ENCODE assay signal across 8 cellular contexts in the genomic region with DNA sequence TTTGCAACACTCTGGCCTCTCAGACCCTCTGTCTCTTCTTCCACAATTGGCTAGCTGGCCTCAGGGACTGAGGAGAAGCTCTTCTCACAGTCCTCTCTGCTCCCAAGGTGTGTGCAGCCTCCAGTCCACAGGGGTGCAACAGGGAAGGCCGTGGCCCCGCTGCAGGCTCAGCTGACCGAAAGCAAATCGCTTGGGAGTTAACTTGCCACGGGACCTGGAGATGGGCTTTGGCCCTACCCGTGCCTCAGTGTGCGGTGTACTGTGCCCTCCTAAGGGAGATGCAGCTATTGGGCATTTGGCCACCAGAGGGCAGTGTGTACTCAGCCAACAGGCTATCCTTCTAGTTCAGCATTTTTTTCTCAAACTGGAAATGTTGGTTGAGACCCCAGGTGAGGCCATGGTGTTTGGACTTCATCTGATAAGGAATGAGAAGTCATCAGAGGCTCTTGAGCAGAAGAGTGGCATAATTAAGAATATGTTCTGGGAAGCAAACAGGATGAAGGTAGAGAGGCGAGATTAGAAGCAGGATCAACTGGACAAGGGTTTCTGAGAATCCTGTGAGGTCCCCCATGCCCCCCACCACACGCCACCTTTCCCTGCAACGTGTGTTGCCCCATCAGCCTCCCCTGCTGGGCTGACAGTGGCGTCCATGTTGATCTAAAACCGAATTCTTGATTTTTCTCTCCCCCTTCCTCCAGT. TPM values are rescaled to one million over a fixed set of nuclear protein-coding genes. Genes with fewer than 3 reads are reported as not detected.
DNase-seq lines count a peak whose midpoint lies in the region; ATAC-seq and TF ChIP-seq lines count a peak whose summit lies in the region.

No MANE protein-coding gene starts in this region.

- 35 to 37% methylated on average over 12 of the region's 12 CpGs for WGBS in testis, 2 donors

- DNase-seq in GDM1 (lab: John Stamatoyannopoulos, UW) (peak; percentile 58), LHCN-M2 (ENCODE audit: low read depth) (peak; percentile 51), RWPE1 (ENCODE audit: low spot score) (peak; percentile 68), foreskin fibroblast (peak; percentile 45 to 86), nucleus accumbens (lab: John Stamatoyannopoulos, UW) (peak in 54 of 56 donors; percentile 11 to 92 (median 66)), testis (peak; percentile 93)
- peak; percentile 67 for DNase-seq in activated T-helper 1 cell treated with anti-CD3 and anti-CD28 coated beads, Interleukin-12 subunit alpha, Interleukin-12 subunit beta, Interleukin-2, Interleukin-4 antibody, amounts not matched to agents 30 ng/mL and 10 ng/mL and 1 ng/mL, durations not matched to agents 14 hours and 24 hours and 36 hours (ENCODE audit: low spot score)

- peak; percentile 91 for TF ChIP-seq CTCF in RWPE1 (conservative IDR thresholded peaks at IDR 0.05; ENCODE audit: low read depth)
- TF ChIP-seq CTCF in foreskin fibroblast (IDR thresholded peaks at IDR 0.05; ENCODE audit: low read depth, low read length), result peak; percentile 86
- peak; percentile 87 to 96 (median 88) for TF ChIP-seq CTCF in testis (IDR thresholded peaks at IDR 0.05)

- no peaks in the 10 kb centered on the region for H3K4me1 Mint-ChIP-seq in activated T-helper 1 cell treated with anti-CD3 and anti-CD28 coated beads, Interleukin-12 subunit alpha, Interleukin-12 subunit beta, Interleukin-2, Interleukin-4 antibody, amounts not matched to agents 30 ng/mL and 10 ng/mL and 1 ng/mL, durations not matched to agents 14 hours and 24 hours and 36 hours (ENCODE audit: low read depth)

- no peaks in the 10 kb centered on the region for H3K27me3 ChIP-seq in testis

- POLR2A ChIA-PET in RWPE1 (lab: Yijun Ruan, JAX; ENCODE audit: low non-redundant PET), result no interaction called here

- H3K36me3 Mint-ChIP-seq in activated T-helper 1 cell treated with anti-CD3 and anti-CD28 coated beads, Interleukin-12 subunit alpha, Interleukin-12 subunit beta, Interleukin-2, Interleukin-4 antibody, amounts not matched to agents 30 ng/mL and 10 ng/mL and 1 ng/mL, durations not matched to agents 14 hours and 24 hours and 36 hours (ENCODE audit: low read depth), result no peaks in the 10 kb centered on the region

- no peak overlapping the region for H3K27ac Mint-ChIP-seq in activated T-helper 1 cell treated with anti-CD3 and anti-CD28 coated beads, Interleukin-12 subunit alpha, Interleukin-12 subunit beta, Interleukin-2, Interleukin-4 antibody, amounts not matched to agents 30 ng/mL and 10 ng/mL and 1 ng/mL, durations not matched to agents 14 hours and 24 hours and 36 hours

- ATAC-seq in GM18520 (IDR thresholded peaks at IDR 0.05; ENCODE audit: unreplicated experiment), result no peak

- H3K27ac ChIP-seq in RWPE1 (no peak overlapping the region), testis (no peak overlapping the region)

- CTCF ChIA-PET in RWPE1 (lab: Yijun Ruan, JAX), result interaction anchor here (0.6 to 1.7 kb wide), 15 partner anchors 62 to 479 kb away, joined by 3 to 18 read pairs (median 5); a partner anchor contains a TSS

- no peaks in the 10 kb centered on the region for H3K36me3 ChIP-seq in testis (ENCODE audit: low read depth, missing control alignments)

- H3K4me3 ChIP-seq in foreskin fibroblast (ENCODE audit: low read depth in 1 of 2, low read length in 2 of 2) (no peak overlapping the region), testis (no peak overlapping the region)

- H3K27me3 Mint-ChIP-seq in activated T-helper 1 cell treated with anti-CD3 and anti-CD28 coated beads, Interleukin-12 subunit alpha, Interleukin-12 subunit beta, Interleukin-2, Interleukin-4 antibody, amounts not matched to agents 30 ng/mL and 10 ng/mL and 1 ng/mL, durations not matched to agents 14 hours and 24 hours and 36 hours (ENCODE audit: insufficient read depth), result peaks cover 6% of the 10 kb centered on the region

- H3K4me3 Mint-ChIP-seq in activated T-helper 1 cell treated with anti-CD3 and anti-CD28 coated beads, Interleukin-12 subunit alpha, Interleukin-12 subunit beta, Interleukin-2, Interleukin-4 antibody, amounts not matched to agents 30 ng/mL and 10 ng/mL and 1 ng/mL, durations not matched to agents 14 hours and 24 hours and 36 hours, result no peak overlapping the region

- intact Hi-C loops in activated T-helper 1 cell treated with anti-CD3 and anti-CD28 coated beads, Interleukin-12 subunit alpha, Interleukin-12 subunit beta, Interleukin-2, Interleukin-4 antibody, amounts not matched to agents 30 ng/mL and 10 ng/mL and 1 ng/mL, durations not matched to agents 14 hours and 24 hours and 36 hours (cut with micrococcal nuclease), result loop anchor here (1.0 to 10.0 kb wide), 6 partner anchors 131 to 708 kb away; a partner anchor contains a TSS
- intact Hi-C loops in testis (cut with DNase I; ENCODE audit: low total_unique reads), result no loop called here

- no peaks in the 10 kb centered on the region for H3K9me3 Mint-ChIP-seq in activated T-helper 1 cell treated with anti-CD3 and anti-CD28 coated beads, Interleukin-12 subunit alpha, Interleukin-12 subunit beta, Interleukin-2, Interleukin-4 antibody, amounts not matched to agents 30 ng/mL and 10 ng/mL and 1 ng/mL, durations not matched to agents 14 hours and 24 hours and 36 hours

- H3K9me3 ChIP-seq in testis, result no peaks in the 10 kb centered on the region

- H3K4me1 ChIP-seq in testis, result no peaks in the 10 kb centered on the region

- TF ChIP-seq POLR2A in testis (IDR thresholded peaks at IDR 0.05), result no peak

RNA-seq across cellular contexts. Expression of a gene that starts 42.5 kb away (rescaled TPM):
- total RNA-seq in LHCN-M2 (2014; rRNA removed) (not detected in 2 replicates), testis (1 to 10 TPM in 1 of 2 donors, under 1 TPM in 1; 0.71 to 2.0 TPM)
- not detected for polyA plus RNA-seq in LHCN-M2 (2012)
- not detected in 2 replicates for total RNA-seq in activated T-helper 1 cell treated with anti-CD3 and anti-CD28 coated beads, Interleukin-12 subunit alpha, Interleukin-12 subunit beta, Interleukin-2, Interleukin-4 antibody, amounts not matched to agents 30 ng/mL and 10 ng/mL and 1 ng/mL, durations not matched to agents 14 hours and 24 hours and 36 hours
- polyA plus RNA-seq in testis (ENCODE audit: insufficient read depth, low read depth, low replicate concordance), result 2.2 TPM

RNA-seq across cellular contexts. Expression of a gene that starts 55.2 kb away (rescaled TPM):
- not detected in 2 replicates for total RNA-seq in LHCN-M2 (2014; rRNA removed)
- 0.28 TPM for polyA plus RNA-seq in LHCN-M2 (2012)
- not detected in 2 replicates for total RNA-seq in activated T-helper 1 cell treated with anti-CD3 and anti-CD28 coated beads, Interleukin-12 subunit alpha, Interleukin-12 subunit beta, Interleukin-2, Interleukin-4 antibody, amounts not matched to agents 30 ng/mL and 10 ng/mL and 1 ng/mL, durations not matched to agents 14 hours and 24 hours and 36 hours
- total RNA-seq in testis, result 10 to 100 TPM; 16.6 to 22.9 TPM
- 38.7 TPM for polyA plus RNA-seq in testis (ENCODE audit: insufficient read depth, low read depth, low replicate concordance)

RNA-seq across cellular contexts. Expression of a gene that starts 55.2 kb away (rescaled TPM):
- 111 and 122 TPM in 2 replicates for total RNA-seq in LHCN-M2 (2014; rRNA removed)
- polyA plus RNA-seq in LHCN-M2 (2012), result 108 TPM
- 126 and 132 TPM in 2 replicates for total RNA-seq in activated T-helper 1 cell treated with anti-CD3 and anti-CD28 coated beads, Interleukin-12 subunit alpha, Interleukin-12 subunit beta, Interleukin-2, Interleukin-4 antibody, amounts not matched to agents 30 ng/mL and 10 ng/mL and 1 ng/mL, durations not matched to agents 14 hours and 24 hours and 36 hours
- total RNA-seq in testis, result 10 to 100 TPM; 74.0 to 81.7 TPM
- polyA plus RNA-seq in testis (ENCODE audit: insufficient read depth, low read depth, low replicate concordance), result 87.9 TPM

RNA-seq across cellular contexts. Expression of a gene that starts 58.1 kb away (rescaled TPM):
- total RNA-seq in LHCN-M2 (2014; rRNA removed), result not detected in 2 replicates
- not detected for polyA plus RNA-seq in LHCN-M2 (2012)
- total RNA-seq in activated T-helper 1 cell treated with anti-CD3 and anti-CD28 coated beads, Interleukin-12 subunit alpha, Interleukin-12 subunit beta, Interleukin-2, Interleukin-4 antibody, amounts not matched to agents 30 ng/mL and 10 ng/mL and 1 ng/mL, durations not matched to agents 14 hours and 24 hours and 36 hours, result not detected in 2 replicates
- total RNA-seq in testis, result under 1 TPM in 1 of 2 donors, not detected in 1; 0.25 TPM
- 0.71 TPM for polyA plus RNA-seq in testis (ENCODE audit: insufficient read depth, low read depth, low replicate concordance)

Comparison
In these comparisons a context has a peak if more than half of its experiments do, and no peak if none do; other contexts are left out.
1. RNA of a gene that starts 55.2 kb away (total RNA-seq): 16.6 to 22.9 TPM in testis; not detected in activated T-helper 1 cell treated with anti-CD3 and anti-CD28 coated beads, Interleukin-12 subunit alpha, Interleukin-12 subunit beta, Interleukin-2, Interleukin-4 antibody, amounts not matched to agents 30 ng/mL and 10 ng/mL and 1 ng/mL, durations not matched to agents 14 hours and 24 hours and 36 hours and not detected in LHCN-M2; every median in the first group is over 10 times any median in the second.
2. Peak in every context shown above with its lines, with median percentiles within 50 percentile points of each other: DNase-seq and CTCF ChIP-seq.